In genomic region chr12:74455429-74455828, GRCh38 we compare ENCODE assay signal across 5 cellular contexts.
"Had no signal": no experiment of that assay in that cellular context is flagged by ENCODE, and none has a peak within 500 bp of the region (broad histone marks: within the 10 kb centered on the region; RNA-seq: fewer than 3 reads in every experiment).

No MANE protein-coding gene starts in this region.

- H3K4me3 ChIP-seq: K562 had no signal

- H3K36me3 Mint-ChIP-seq: IgD-negative memory B cell had no signal

- H3K27ac ChIP-seq: HL-60 had no signal

- H3K4me1 Mint-ChIP-seq: IgD-negative memory B cell had no signal

- ATAC-seq: HepG2, K562 had no signal

- H3K27me3 Mint-ChIP-seq: IgD-negative memory B cell had no signal

- DNase-seq: IMR-90 had no signal

- H3K4me3 Mint-ChIP-seq: IgD-negative memory B cell had no signal

- H3K9me3 Mint-ChIP-seq: IgD-negative memory B cell had no signal

- H3K27ac Mint-ChIP-seq: IgD-negative memory B cell had no signal
